18 cellular contexts compared by ENCODE assay signal in the genomic region with DNA sequence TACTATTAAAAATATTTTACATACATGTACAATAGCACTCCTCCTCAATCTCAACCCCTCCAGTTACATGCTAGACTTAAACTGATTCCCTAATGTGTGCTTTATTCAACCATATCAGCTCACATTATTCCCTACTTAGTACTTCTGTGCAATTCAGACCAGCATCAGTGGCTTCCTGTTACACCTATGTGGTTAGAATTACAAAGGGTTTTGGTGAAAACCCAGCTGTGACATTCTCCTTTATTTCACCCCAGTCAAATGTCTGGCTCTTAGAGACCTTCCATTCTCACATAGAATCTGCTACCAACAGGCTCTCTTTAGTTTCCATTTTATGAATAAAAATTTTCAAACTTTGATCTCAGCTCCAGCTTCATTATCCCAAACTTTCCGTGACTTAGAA.
"Had no signal": no experiment of that assay in that cellular context is flagged by ENCODE, and none has a peak within 500 bp of the region (broad histone marks: within the 10 kb centered on the region; RNA-seq: fewer than 3 reads in every experiment).

No MANE protein-coding gene starts in this region.

- H2AFZ ChIP-seq: hepatocyte had no signal

- H3K36me3 Mint-ChIP-seq: activated CD4-positive, alpha-beta memory T cell treated with anti-CD3 and anti-CD28 coated beads for 36 hours; activated naive CD8-positive, alpha-beta T cell; brain; stimulated activated naive B cell treated with anti-CD40 and anti-IgM and Interleukin-4, amounts not matched to agents 10 μg/mL and 1 μg/mL and 100 μg/mL, for 72 hours had no signal

- ATAC-seq: activated CD4-positive, alpha-beta T cell treated with anti-CD3 and anti-CD28 coated beads for 36 hours; effector memory CD8-positive, alpha-beta T cell; foreskin keratinocyte; left colon; stimulated activated naive B cell treated with anti-CD40 and anti-IgM and Interleukin-4, amounts not matched to agents 10 μg/mL and 1 μg/mL and 100 μg/mL, for 72 hours; upper lobe of right lung had no signal

- H3K27me3 Mint-ChIP-seq: activated CD4-positive, alpha-beta memory T cell treated with anti-CD3 and anti-CD28 coated beads for 36 hours; activated CD4-positive, alpha-beta T cell treated with anti-CD3 and anti-CD28 coated beads for 36 hours; brain; effector memory CD8-positive, alpha-beta T cell; stimulated activated naive B cell treated with anti-CD40 and anti-IgM and Interleukin-4, amounts not matched to agents 10 μg/mL and 1 μg/mL and 100 μg/mL, for 72 hours had no signal

- H3K4me2 ChIP-seq: hepatocyte had no signal

- H3K4me3 Mint-ChIP-seq: activated CD4-positive, alpha-beta memory T cell treated with anti-CD3 and anti-CD28 coated beads for 36 hours; activated CD4-positive, alpha-beta T cell treated with anti-CD3 and anti-CD28 coated beads for 36 hours; activated naive CD8-positive, alpha-beta T cell; brain; effector memory CD8-positive, alpha-beta T cell; nephron; stimulated activated naive B cell treated with anti-CD40 and anti-IgM and Interleukin-4, amounts not matched to agents 10 μg/mL and 1 μg/mL and 100 μg/mL, for 72 hours had no signal

- H3K4me3 ChIP-seq: hepatocyte, lung, thoracic aorta, upper lobe of right lung had no signal

- H3K9me3 Mint-ChIP-seq: activated CD4-positive, alpha-beta memory T cell treated with anti-CD3 and anti-CD28 coated beads for 36 hours had no signal

- DNase-seq: activated CD4-positive, alpha-beta memory T cell treated with anti-CD3 and anti-CD28 coated beads for 36 hours; activated CD4-positive, alpha-beta T cell treated with anti-CD3 and anti-CD28 coated beads for 36 hours; activated T-cell treated with anti-CD3 and anti-CD28 coated beads for 4 hours; caudate nucleus; effector memory CD8-positive, alpha-beta T cell; foreskin keratinocyte; islet precursor cell; left colon; stimulated activated naive B cell treated with anti-CD40 and anti-IgM and Interleukin-4, amounts not matched to agents 10 μg/mL and 1 μg/mL and 100 μg/mL, for 72 hours; upper lobe of right lung; WERI-Rb-1 had no signal

- H3K4me1 Mint-ChIP-seq: activated CD4-positive, alpha-beta T cell treated with anti-CD3 and anti-CD28 coated beads for 36 hours; brain; nephron; stimulated activated naive B cell treated with anti-CD40 and anti-IgM and Interleukin-4, amounts not matched to agents 10 μg/mL and 1 μg/mL and 100 μg/mL, for 72 hours had no signal

- H3K79me2 ChIP-seq: hepatocyte had no signal

- H3K4me1 ChIP-seq: foreskin keratinocyte, upper lobe of right lung had no signal

- H3K27ac ChIP-seq: epithelial cell of prostate, foreskin keratinocyte, hepatocyte, thoracic aorta, upper lobe of right lung, WERI-Rb-1 had no signal

- H3K36me3 ChIP-seq: thoracic aorta, upper lobe of right lung, WERI-Rb-1 had no signal

- H3K27me3 ChIP-seq: foreskin keratinocyte, hepatocyte, upper lobe of right lung had no signal

- H3K27ac Mint-ChIP-seq: activated CD4-positive, alpha-beta memory T cell treated with anti-CD3 and anti-CD28 coated beads for 36 hours; activated CD4-positive, alpha-beta T cell treated with anti-CD3 and anti-CD28 coated beads for 36 hours; activated naive CD8-positive, alpha-beta T cell; brain; effector memory CD8-positive, alpha-beta T cell; nephron; stimulated activated naive B cell treated with anti-CD40 and anti-IgM and Interleukin-4, amounts not matched to agents 10 μg/mL and 1 μg/mL and 100 μg/mL, for 72 hours had no signal

- H3K9me3 ChIP-seq: thoracic aorta, upper lobe of right lung had no signal
